In genomic region chr21:42222821-42223390, GRCh38 we compare ENCODE assay signal across 24 cellular contexts. TPM values are rescaled to one million over a fixed set of nuclear protein-coding genes. Genes with fewer than 3 reads are reported as not detected.
A peak's percentile ranks its signal among the peaks of the same experiment; 100 is the strongest.
DNase-seq lines count a peak whose midpoint lies in the region; ATAC-seq and TF ChIP-seq lines count a peak whose summit lies in the region.
"Had no signal": no experiment of that assay in that cellular context is flagged by ENCODE, and none has a peak within 500 bp of the region (broad histone marks: within the 10 kb centered on the region; RNA-seq: fewer than 3 reads in every experiment).

No MANE protein-coding gene starts in this region.

- peaks cover 24% of the 10 kb centered on the region for H3K36me3 Mint-ChIP-seq in T-helper 1 cell treated with Interleukin-12 subunit alpha and Interleukin-12 subunit beta and Interleukin-4 antibody, amounts not matched to agents 30 μg/mL and 1 μg/mL, for 36 hours (ENCODE audit: low read depth)
- H3K36me3 Mint-ChIP-seq in endodermal cell (ENCODE audit: low read depth), result no peaks in the 10 kb centered on the region
- H3K36me3 Mint-ChIP-seq in CD8-positive, alpha-beta T cell, result peaks cover 53% of the 10 kb centered on the region

- no peak overlapping the region for H2BK5ac ChIP-seq in mesendoderm (ENCODE audit: low read length)

- no peak overlapping the region for H4K5ac ChIP-seq in mesendoderm (ENCODE audit: low read length)

- intact Hi-C loops in sciatic nerve (cut with DNase I), result no loop called here
- intact Hi-C loops in CD8-positive, alpha-beta T cell (cut with DNase I, micrococcal nuclease), result loop anchor here (5.0 kb wide), 2 partner anchors 61 to 239 kb away; no protein-coding TSS in a partner anchor

- POLR2A ChIA-PET in HEK293 (lab: Yijun Ruan, JAX), result no interaction called here
- POLR2A ChIA-PET in CD8-positive, alpha-beta T cell (lab: Charles Lee), result no interaction called here

- H3K9ac ChIP-seq in endodermal cell (ENCODE audit: extremely low read depth, low read length, poor library complexity, severe bottlenecking) (no peak overlapping the region), mesendoderm (ENCODE audit: low read length) (no peak overlapping the region)

- no peak overlapping the region for H3K4ac ChIP-seq in mesendoderm (ENCODE audit: low read depth, low read length)

- H3K9me3 ChIP-seq in HEK293 (ENCODE audit: control insufficient read depth, insufficient read depth, low read depth, low read length), result no peaks in the 10 kb centered on the region
- H3K9me3 ChIP-seq in endodermal cell (ENCODE audit: control insufficient read depth, low read length), result no peaks in the 10 kb centered on the region
- H3K9me3 ChIP-seq in CD8-positive, alpha-beta T cell (ENCODE audit: low read length), result no peaks in the 10 kb centered on the region
- H3K9me3 ChIP-seq: right atrium auricular region, SJCRH30 had no signal

- H2BK120ac ChIP-seq in mesendoderm (ENCODE audit: low read depth, low read length), result no peak overlapping the region

- H3K4me1 ChIP-seq in HEK293 (ENCODE audit: control insufficient read depth, insufficient read depth, low read length) (peaks cover 4% of the 10 kb centered on the region; the same call in 1 of the 2 replicates), endodermal cell (ENCODE audit: control insufficient read depth, insufficient read depth, low read length) (peaks cover 5% of the 10 kb centered on the region), mesendoderm (ENCODE audit: control insufficient read depth, low read depth, low read length) (no peaks in the 10 kb centered on the region)
- peaks cover 22% of the 10 kb centered on the region for H3K4me1 ChIP-seq in CD8-positive, alpha-beta T cell (ENCODE audit: insufficient read depth, low read length)
- H3K4me1 ChIP-seq: SJCRH30 had no signal

- no peak overlapping the region for H2AK5ac ChIP-seq in mesendoderm (ENCODE audit: low read length)

- no peak overlapping the region for H3K4me2 ChIP-seq in mesendoderm (ENCODE audit: low read length)

- H3K36me3 ChIP-seq in HEK293 (ENCODE audit: control insufficient read depth in 2 of 2, insufficient read depth in 1 of 2, low read length in 2 of 2) (no peaks in the 10 kb centered on the region), endodermal cell (ENCODE audit: control insufficient read depth, insufficient read depth, low read length) (no peaks in the 10 kb centered on the region), mesendoderm (ENCODE audit: control insufficient read depth, insufficient read depth, low read length) (no peaks in the 10 kb centered on the region)
- no peaks in the 10 kb centered on the region for H3K36me3 ChIP-seq in CD8-positive, alpha-beta T cell (ENCODE audit: insufficient read depth, low read length)
- H3K36me3 ChIP-seq: SJCRH30 had no signal

- H3K4me1 Mint-ChIP-seq in T-helper 1 cell treated with Interleukin-12 subunit alpha and Interleukin-12 subunit beta and Interleukin-4 antibody, amounts not matched to agents 30 μg/mL and 1 μg/mL, for 36 hours (ENCODE audit: low read depth), result peaks cover 40% of the 10 kb centered on the region
- peaks cover 31% of the 10 kb centered on the region for H3K4me1 Mint-ChIP-seq in endodermal cell
- peaks cover 57% of the 10 kb centered on the region for H3K4me1 Mint-ChIP-seq in CD8-positive, alpha-beta T cell (ENCODE audit: low read depth)

- no peaks in the 10 kb centered on the region for H3K79me1 ChIP-seq in mesendoderm (ENCODE audit: low read length)

- H2BK15ac ChIP-seq in mesendoderm (replicated peaks; ENCODE audit: low read depth), result no peak overlapping the region

- peaks cover 58% of the 10 kb centered on the region for H3K27me3 ChIP-seq in endodermal cell (ENCODE audit: control insufficient read depth, insufficient read depth, low read length, poor library complexity, severe bottlenecking)
- H3K27me3 ChIP-seq in CD8-positive, alpha-beta T cell (ENCODE audit: insufficient read depth, low read length), result no peaks in the 10 kb centered on the region
- no peaks in the 10 kb centered on the region for H3K27me3 ChIP-seq in mesendoderm (ENCODE audit: insufficient read depth, low read length, poor library complexity)
- H3K27me3 ChIP-seq: right atrium auricular region had no signal

- DNase-seq in T-helper 1 cell (no peak), endodermal cell (peak; percentile 14), sciatic nerve (ENCODE audit: low spot score) (peak; percentile 36), activated gamma-delta T cell (lab: John Stamatoyannopoulos, UW) (no peak), mesendoderm (no peak)
- no peak for DNase-seq in CD8-positive, alpha-beta T cell
- DNase-seq: activated B cell treated with CpG ODN at 0.5 μM for 24 hours; activated CD4-positive, alpha-beta T cell treated with anti-CD3 and anti-CD28 coated beads, Interleukin-2, amount 50 U/mL, for 4 hours; central memory CD4-positive, alpha-beta T cell; dermis blood vessel endothelial cell; MM.1S; NCI-H1417; NCI-H2029 treated with DMSO at 0.1 percent for 48 hours; NCI-H526; SJCRH30; stimulated activated CD4-positive, alpha-beta T cell treated with anti-CD3 and anti-CD28 coated beads, Interleukin-12 subunit alpha, Interleukin-12 subunit beta, amount 100 ng/mL, for 4 hours; stimulated activated CD4-positive, alpha-beta T cell treated with anti-CD3 and anti-CD28 coated beads, Interleukin-4, amount 100 ng/mL, for 1 hour had no signal

- H3K79me2 ChIP-seq in mesendoderm (ENCODE audit: control insufficient read depth, insufficient read depth, low read length), result no peaks in the 10 kb centered on the region

- H3K9me3 Mint-ChIP-seq in T-helper 1 cell treated with Interleukin-12 subunit alpha and Interleukin-12 subunit beta and Interleukin-4 antibody, amounts not matched to agents 30 μg/mL and 1 μg/mL, for 36 hours, result no peaks in the 10 kb centered on the region
- H3K9me3 Mint-ChIP-seq in endodermal cell, result no peaks in the 10 kb centered on the region
- H3K9me3 Mint-ChIP-seq in CD8-positive, alpha-beta T cell, result no peaks in the 10 kb centered on the region
- H3K9me3 Mint-ChIP-seq: activated B cell treated with CpG ODN at 0.5 μM for 24 hours; activated T-helper 2 cell treated with anti-CD3 and anti-CD28 coated beads, Interferon-gamma antibody, Interleukin-2, Interleukin-4, amounts not matched to agents 10 μg/mL and 5 μg/mL and 100 μg/mL, durations not matched to agents 14 hours and 24 hours and 36 hours; stimulated activated effector memory CD8-positive, alpha-beta T cell treated with anti-CD3 and anti-CD28 coated beads, Interleukin-12 subunit alpha, Interleukin-12 subunit beta, amount 100 ng/mL, for 72 hours had no signal

- H3K4me3 ChIP-seq in HEK293 (ENCODE audit: low read depth, low read length), result no peak overlapping the region
- H3K4me3 ChIP-seq in endodermal cell (ENCODE audit: low read length), result no peak overlapping the region
- no peak overlapping the region for H3K4me3 ChIP-seq in CD8-positive, alpha-beta T cell (ENCODE audit: low read depth, low read length)
- H3K4me3 ChIP-seq in mesendoderm (ENCODE audit: low read length), result no peak overlapping the region
- H3K4me3 ChIP-seq: right atrium auricular region, SJCRH30 had no signal

- no peak overlapping the region for H3K18ac ChIP-seq in mesendoderm (ENCODE audit: low read length)

- peak overlapping the region; percentile 13 for H3K27ac Mint-ChIP-seq in T-helper 1 cell treated with Interleukin-12 subunit alpha and Interleukin-12 subunit beta and Interleukin-4 antibody, amounts not matched to agents 30 μg/mL and 1 μg/mL, for 36 hours
- no peak overlapping the region for H3K27ac Mint-ChIP-seq in endodermal cell
- no peak overlapping the region for H3K27ac Mint-ChIP-seq in CD8-positive, alpha-beta T cell
- H3K27ac Mint-ChIP-seq: activated B cell treated with CpG ODN at 0.5 μM for 24 hours; activated T-helper 2 cell treated with anti-CD3 and anti-CD28 coated beads, Interferon-gamma antibody, Interleukin-2, Interleukin-4, amounts not matched to agents 10 μg/mL and 5 μg/mL and 100 μg/mL, durations not matched to agents 14 hours and 24 hours and 36 hours; stimulated activated effector memory CD8-positive, alpha-beta T cell treated with anti-CD3 and anti-CD28 coated beads, Interleukin-12 subunit alpha, Interleukin-12 subunit beta, amount 100 ng/mL, for 72 hours had no signal

- TF ChIP-seq CTCF in HEK293 (tag by site-specific recombination; IDR thresholded peaks at IDR 0.05) (no peak), endodermal cell (conservative IDR thresholded peaks at IDR 0.05) (no peak)
- no peak for TF ChIP-seq CTCF in CD8-positive, alpha-beta T cell (IDR thresholded peaks at IDR 0.05)

- H3K56ac ChIP-seq in mesendoderm (ENCODE audit: low read length), result no peak overlapping the region

- no peak overlapping the region for H3K4me3 Mint-ChIP-seq in T-helper 1 cell treated with Interleukin-12 subunit alpha and Interleukin-12 subunit beta and Interleukin-4 antibody, amounts not matched to agents 30 μg/mL and 1 μg/mL, for 36 hours
- H3K4me3 Mint-ChIP-seq in endodermal cell, result no peak overlapping the region
- H3K4me3 Mint-ChIP-seq in CD8-positive, alpha-beta T cell, result no peak overlapping the region
- H3K4me3 Mint-ChIP-seq: activated B cell treated with CpG ODN at 0.5 μM for 24 hours; stimulated activated effector memory CD8-positive, alpha-beta T cell treated with anti-CD3 and anti-CD28 coated beads, Interleukin-12 subunit alpha, Interleukin-12 subunit beta, amount 100 ng/mL, for 72 hours had no signal

- CTCF ChIA-PET in HEK293 (lab: Yijun Ruan, JAX), result no interaction called here
- CTCF ChIA-PET in CD8-positive, alpha-beta T cell (lab: Charles Lee), result no interaction called here

- H4K8ac ChIP-seq in mesendoderm (ENCODE audit: low read depth, low read length), result no peak overlapping the region

- no peaks in the 10 kb centered on the region for H3K27me3 Mint-ChIP-seq in T-helper 1 cell treated with Interleukin-12 subunit alpha and Interleukin-12 subunit beta and Interleukin-4 antibody, amounts not matched to agents 30 μg/mL and 1 μg/mL, for 36 hours (ENCODE audit: low read depth)
- peaks cover 46% of the 10 kb centered on the region for H3K27me3 Mint-ChIP-seq in endodermal cell (ENCODE audit: insufficient read depth)
- no peaks in the 10 kb centered on the region for H3K27me3 Mint-ChIP-seq in CD8-positive, alpha-beta T cell (ENCODE audit: low read depth)
- H3K27me3 Mint-ChIP-seq: activated B cell treated with CpG ODN at 0.5 μM for 24 hours had no signal

- no peak for ATAC-seq in sciatic nerve
- no peak for ATAC-seq in CD8-positive, alpha-beta T cell
- ATAC-seq: Panc1; stimulated activated effector memory CD8-positive, alpha-beta T cell treated with anti-CD3 and anti-CD28 coated beads, Interleukin-12 subunit alpha, Interleukin-12 subunit beta, amount 100 ng/mL, for 72 hours had no signal

- H3K23ac ChIP-seq in mesendoderm (ENCODE audit: low read length), result no peak overlapping the region

- 90 to 93% methylated on average over 9 of the region's 9 CpGs for WGBS in endodermal cell (ENCODE audit: insufficient coverage in 1 of 2, insufficient read length in 1 of 2), 2 experiments
- no CpG with 5 or more reads among the region's 9 CpGs for WGBS in mesendoderm (ENCODE audit: extremely low coverage, insufficient coverage, low lambda C conversion rate)

- H3K27ac ChIP-seq in HEK293 (ENCODE audit: extremely low read depth, low read depth, low read length) (no peak overlapping the region), endodermal cell (ENCODE audit: low read depth, low read length) (no peak overlapping the region), mesendoderm (ENCODE audit: low read depth, low read length) (no peak overlapping the region)
- H3K27ac ChIP-seq in CD8-positive, alpha-beta T cell (ENCODE audit: low read depth, low read length), result no peak overlapping the region
- H3K27ac ChIP-seq: 22Rv1, SJCRH30 had no signal

RNA-seq across cellular contexts. Expression of gene ABCG1, which starts 4.0 kb away (rescaled TPM):
- 1 to 10 TPM; 1.6 to 5.4 TPM for total RNA-seq in endodermal cell
- 1.5 TPM for polyA plus RNA-seq in endodermal cell (2013, experiment 1 of 2)
- polyA plus RNA-seq in endodermal cell (2013, experiment 2 of 2), result 1.7 TPM
- total RNA-seq in sciatic nerve, result 44.2 TPM
- total RNA-seq in CD8-positive, alpha-beta T cell, result 100 to 1,000 TPM; 119 to 123 TPM
- polyA plus RNA-seq in mesendoderm (2013, experiment 1 of 2), result 0.21 TPM
- polyA plus RNA-seq in mesendoderm (2013, experiment 2 of 2), result 0.27 TPM

Comparison
In these comparisons a context has a peak if more than half of its experiments do, and no peak if none do; other contexts are left out.
1. DNase-seq: peak in endodermal cell (single experiment) and sciatic nerve (single experiment); none in T-helper 1 cell (0 of 5), CD8-positive, alpha-beta T cell (0 of 7), activated gamma-delta T cell (single experiment) and mesendoderm (single experiment).